ENCODE assay signal across 14 cellular contexts in the genomic region with DNA sequence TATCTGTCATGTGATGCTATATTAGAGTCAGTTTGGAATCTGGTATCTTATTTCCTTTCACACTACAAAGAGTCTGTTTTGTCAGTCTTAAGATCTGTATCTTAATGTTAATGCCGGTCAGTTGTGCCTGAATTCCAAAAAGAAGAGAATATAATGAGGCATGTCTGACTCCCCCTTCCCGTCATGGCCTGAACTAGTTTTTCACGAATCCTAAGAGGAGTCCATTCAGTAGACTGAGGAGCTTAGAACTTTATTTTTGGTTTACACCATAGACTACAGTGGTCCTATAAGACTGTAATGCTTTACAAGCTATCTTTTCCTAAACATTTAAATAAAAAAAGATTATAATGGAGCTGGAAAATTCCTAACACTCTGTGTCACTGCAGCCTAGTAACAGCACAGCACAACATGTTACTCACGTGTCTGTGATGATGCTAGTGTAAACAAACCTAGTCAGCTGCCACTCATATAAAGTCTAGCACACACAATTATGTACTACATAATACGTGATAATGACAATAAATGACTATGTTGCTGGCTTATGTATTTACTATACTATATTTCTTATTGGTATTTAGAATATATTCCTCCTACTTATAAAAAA. TPM values are rescaled to one million over a fixed set of nuclear protein-coding genes. Genes with fewer than 3 reads are reported as not detected.
DNase-seq lines count a peak whose midpoint lies in the region; ATAC-seq and TF ChIP-seq lines count a peak whose summit lies in the region.
"Had no signal": no experiment of that assay in that cellular context is flagged by ENCODE, and none has a peak within 500 bp of the region (broad histone marks: within the 10 kb centered on the region; RNA-seq: fewer than 3 reads in every experiment).

No MANE protein-coding gene starts in this region.

- H3K4me1 Mint-ChIP-seq in CD4-positive, alpha-beta T cell (ENCODE audit: low read depth) = peaks cover 35% of the 10 kb centered on the region
- H3K4me1 Mint-ChIP-seq in activated CD4-positive, alpha-beta T cell treated with anti-CD3 and anti-CD28 coated beads, Interleukin-2, amount 10 ng/mL, durations not matched to agents 24 days and 14 days = peaks cover 8% of the 10 kb centered on the region
- H3K4me1 Mint-ChIP-seq in T-helper 2 cell treated with Interferon-gamma antibody and Interleukin-4, amounts not matched to agents 5 μg/mL and 100 μg/mL, for 36 hours (ENCODE audit: low read depth) = peaks cover 9% of the 10 kb centered on the region

- CTCF ChIA-PET in CD4-positive, alpha-beta T cell (lab: Charles Lee) = no interaction called here
- CTCF ChIA-PET in GM10248 (lab: Yijun Ruan, JAX) = interaction anchor here (0.9 to 3.2 kb wide), 6 partner anchors 10 to 75 kb away, joined by 3 to 16 read pairs (median 3); no protein-coding TSS in a partner anchor

- no peak overlapping the region for H3K27ac Mint-ChIP-seq in CD4-positive, alpha-beta T cell
- H3K27ac Mint-ChIP-seq in activated CD4-positive, alpha-beta T cell treated with anti-CD3 and anti-CD28 coated beads, Interleukin-2, amount 10 ng/mL, durations not matched to agents 24 days and 14 days = no peak overlapping the region
- H3K27ac Mint-ChIP-seq in T-helper 2 cell treated with Interferon-gamma antibody and Interleukin-4, amounts not matched to agents 5 μg/mL and 100 μg/mL, for 36 hours = no peak overlapping the region
- H3K27ac Mint-ChIP-seq: activated CD8-positive, alpha-beta T cell treated with anti-CD3 and anti-CD28 coated beads, Interleukin-2, amount 10 ng/mL, durations not matched to agents 7 days and 5 days had no signal

- ATAC-seq in mucosa of descending colon = peak; percentile 90
- no peak for ATAC-seq in CD4-positive, alpha-beta T cell (ENCODE audit: poor library complexity)
- ATAC-seq: activated CD8-positive, alpha-beta T cell treated with anti-CD3 and anti-CD28 coated beads, Interleukin-2, amount 10 ng/mL, durations not matched to agents 7 days and 5 days had no signal

- no peak overlapping the region for H3K27ac ChIP-seq in CD4-positive, alpha-beta T cell (ENCODE audit: low read depth, low read length)
- H3K27ac ChIP-seq: ascending aorta, right atrium auricular region had no signal

- POLR2A ChIA-PET in CD4-positive, alpha-beta T cell (lab: Charles Lee) = no interaction called here
- POLR2A ChIA-PET in GM10248 (lab: Yijun Ruan, JAX) = no interaction called here

- H3K36me3 ChIP-seq in mucosa of descending colon (ENCODE audit: low read depth) = no peaks in the 10 kb centered on the region
- H3K36me3 ChIP-seq: right atrium auricular region had no signal

- no peaks in the 10 kb centered on the region for H3K9me3 ChIP-seq in mucosa of descending colon
- no peaks in the 10 kb centered on the region for H3K9me3 ChIP-seq in CD4-positive, alpha-beta T cell (ENCODE audit: control insufficient read depth, low read length)
- H3K9me3 ChIP-seq: ascending aorta, right atrium auricular region had no signal

- no peaks in the 10 kb centered on the region for H3K27me3 Mint-ChIP-seq in CD4-positive, alpha-beta T cell
- H3K27me3 Mint-ChIP-seq in activated CD4-positive, alpha-beta T cell treated with anti-CD3 and anti-CD28 coated beads, Interleukin-2, amount 10 ng/mL, durations not matched to agents 24 days and 14 days = no peaks in the 10 kb centered on the region
- no peaks in the 10 kb centered on the region for H3K27me3 Mint-ChIP-seq in T-helper 2 cell treated with Interferon-gamma antibody and Interleukin-4, amounts not matched to agents 5 μg/mL and 100 μg/mL, for 36 hours (ENCODE audit: low read depth)

- no peaks in the 10 kb centered on the region for H3K9me3 Mint-ChIP-seq in CD4-positive, alpha-beta T cell
- no peaks in the 10 kb centered on the region for H3K9me3 Mint-ChIP-seq in activated CD4-positive, alpha-beta T cell treated with anti-CD3 and anti-CD28 coated beads, Interleukin-2, amount 10 ng/mL, durations not matched to agents 24 days and 14 days
- no peaks in the 10 kb centered on the region for H3K9me3 Mint-ChIP-seq in T-helper 2 cell treated with Interferon-gamma antibody and Interleukin-4, amounts not matched to agents 5 μg/mL and 100 μg/mL, for 36 hours

- no peak for TF ChIP-seq CTCF in choroid plexus epithelial cell (conservative IDR thresholded peaks at IDR 0.05; ENCODE audit: low read depth, low read length)
- no peak for TF ChIP-seq CTCF in mucosa of descending colon (IDR thresholded peaks at IDR 0.05)
- no peak for TF ChIP-seq CTCF in CD4-positive, alpha-beta T cell (IDR thresholded peaks at IDR 0.05)
- TF ChIP-seq CTCF in GM10248 (IDR thresholded peaks at IDR 0.05; ENCODE audit: control extremely low read depth, extremely low read depth, low read depth, missing control alignments) = no peak

- peak; percentile 49 for DNase-seq in EL
- peak; percentile 36 to 65 for DNase-seq in NCI-H2081 (lab: John Stamatoyannopoulos, UW)
- peak; percentile 69 for DNase-seq in choroid plexus epithelial cell (ENCODE audit: low read depth)
- DNase-seq in mucosa of descending colon = no peak
- no peak for DNase-seq in CD4-positive, alpha-beta T cell
- no peak for DNase-seq in GM10248 (ENCODE audit: extremely low spot score)
- DNase-seq in activated CD4-positive, alpha-beta T cell treated with anti-CD3 and anti-CD28 coated beads, Interleukin-2, amount 10 ng/mL, durations not matched to agents 24 days and 14 days = no peak
- DNase-seq in T-helper 2 cell treated with Interferon-gamma antibody and Interleukin-4, amounts not matched to agents 5 μg/mL and 100 μg/mL, for 36 hours (ENCODE audit: low spot score) = no peak
- DNase-seq: activated CD8-positive, alpha-beta T cell treated with anti-CD3 and anti-CD28 coated beads, Interleukin-2, amount 10 ng/mL, durations not matched to agents 7 days and 5 days; DMS79; Karpas-422; SIG-M5 had no signal

- no peaks in the 10 kb centered on the region for H3K4me1 ChIP-seq in mucosa of descending colon (ENCODE audit: low read depth)
- H3K4me1 ChIP-seq: ascending aorta, right atrium auricular region had no signal

- H3K36me3 Mint-ChIP-seq in CD4-positive, alpha-beta T cell (ENCODE audit: low read depth) = peaks cover 62% of the 10 kb centered on the region
- H3K36me3 Mint-ChIP-seq in activated CD4-positive, alpha-beta T cell treated with anti-CD3 and anti-CD28 coated beads, Interleukin-2, amount 10 ng/mL, durations not matched to agents 24 days and 14 days (ENCODE audit: low read depth) = peaks cover 6% of the 10 kb centered on the region
- H3K36me3 Mint-ChIP-seq in T-helper 2 cell treated with Interferon-gamma antibody and Interleukin-4, amounts not matched to agents 5 μg/mL and 100 μg/mL, for 36 hours (ENCODE audit: low read depth) = peaks cover 8% of the 10 kb centered on the region

- intact Hi-C loops in mucosa of descending colon (cut with DNase I, micrococcal nuclease) = no loop called here
- intact Hi-C loops in CD4-positive, alpha-beta T cell (cut with DNase I, micrococcal nuclease) = no loop called here
- intact Hi-C loops in activated CD4-positive, alpha-beta T cell treated with anti-CD3 and anti-CD28 coated beads, Interleukin-2, amount 10 ng/mL, durations not matched to agents 24 days and 14 days (cut with micrococcal nuclease) = no loop called here

- H3K4me3 ChIP-seq in choroid plexus epithelial cell (ENCODE audit: low read depth, low read length) (no peak overlapping the region), mucosa of descending colon (no peak overlapping the region)
- H3K4me3 ChIP-seq: ascending aorta, right atrium auricular region had no signal

- H3K27me3 ChIP-seq in CD4-positive, alpha-beta T cell (ENCODE audit: control insufficient read depth, insufficient read depth, low read length) = no peaks in the 10 kb centered on the region
- H3K27me3 ChIP-seq: ascending aorta, right atrium auricular region had no signal

- H3K4me3 Mint-ChIP-seq in CD4-positive, alpha-beta T cell = no peak overlapping the region
- no peak overlapping the region for H3K4me3 Mint-ChIP-seq in activated CD4-positive, alpha-beta T cell treated with anti-CD3 and anti-CD28 coated beads, Interleukin-2, amount 10 ng/mL, durations not matched to agents 24 days and 14 days
- H3K4me3 Mint-ChIP-seq in T-helper 2 cell treated with Interferon-gamma antibody and Interleukin-4, amounts not matched to agents 5 μg/mL and 100 μg/mL, for 36 hours = no peak overlapping the region
- H3K4me3 Mint-ChIP-seq: activated CD8-positive, alpha-beta T cell treated with anti-CD3 and anti-CD28 coated beads, Interleukin-2, amount 10 ng/mL, durations not matched to agents 7 days and 5 days had no signal

RNA-seq across cellular contexts. Expression of gene VPS41, which starts 50.6 kb away (rescaled TPM):
- total RNA-seq in mucosa of descending colon = 10 to 100 TPM; 57.7 to 63.5 (median 63.0) TPM
- 10 to 100 TPM; 19.4 to 22.9 TPM for total RNA-seq in CD4-positive, alpha-beta T cell
- 57.9 and 58.4 TPM in 2 replicates for total RNA-seq in activated CD4-positive, alpha-beta T cell treated with anti-CD3 and anti-CD28 coated beads, Interleukin-2, amount 10 ng/mL, durations not matched to agents 24 days and 14 days

Comparison
In these comparisons a context has a peak if more than half of its experiments do, and no peak if none do; other contexts are left out.
1. DNase-seq: peak in EL (single experiment), NCI-H2081 (2 of 2) and choroid plexus epithelial cell (single experiment); none in mucosa of descending colon (0 of 3), CD4-positive, alpha-beta T cell (0 of 10), GM10248 (single experiment), activated CD4-positive, alpha-beta T cell treated with anti-CD3 and anti-CD28 coated beads, Interleukin-2, amount 10 ng/mL, durations not matched to agents 24 days and 14 days (single experiment) and T-helper 2 cell treated with Interferon-gamma antibody and Interleukin-4, amounts not matched to agents 5 μg/mL and 100 μg/mL, for 36 hours (single experiment).